ENCODE assay signal across 26 cellular contexts in the genomic region with DNA sequence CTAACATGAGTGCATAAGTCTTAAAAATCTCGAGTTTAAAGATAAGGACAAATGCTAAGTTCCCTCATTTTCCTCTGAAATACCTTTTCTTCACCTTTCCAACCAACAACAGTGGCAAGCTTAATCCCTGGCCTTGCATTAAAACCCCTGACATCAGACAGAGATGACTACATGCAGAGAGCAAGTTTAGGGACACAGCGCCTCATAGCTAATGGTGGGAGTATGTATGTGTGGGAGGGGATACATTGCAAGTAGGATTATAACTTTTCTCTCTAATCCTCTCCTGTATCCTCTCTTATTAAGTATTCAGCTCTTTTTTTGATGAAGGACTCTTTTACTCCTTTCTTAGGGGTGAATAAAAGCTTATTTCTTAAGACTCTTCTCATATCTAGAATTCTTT.
DNase-seq lines count a peak whose midpoint lies in the region; ATAC-seq and TF ChIP-seq lines count a peak whose summit lies in the region.
"Had no signal": no experiment of that assay in that cellular context is flagged by ENCODE, and none has a peak within 500 bp of the region (broad histone marks: within the 10 kb centered on the region; RNA-seq: fewer than 3 reads in every experiment).

No MANE protein-coding gene starts in this region.

- H3K4me1 ChIP-seq in DND-41 (ENCODE audit: insufficient read depth, low read length): no peaks in the 10 kb centered on the region
- H3K4me1 ChIP-seq: ascending aorta, pancreas, sigmoid colon, tibial artery had no signal

- no peak overlapping the region for H2AFZ ChIP-seq in DND-41 (ENCODE audit: low read depth, low read length)

- no peak overlapping the region for H3K4me2 ChIP-seq in DND-41 (ENCODE audit: insufficient read depth, low read length)

- peak; percentile 28 for TF ChIP-seq CTCF in DND-41 (IDR thresholded peaks at IDR 0.05; ENCODE audit: borderline replicate concordance, extremely low read depth, low read length, poor library complexity, severe bottlenecking)
- TF ChIP-seq CTCF in GM20000 (IDR thresholded peaks at IDR 0.05; ENCODE audit: extremely low read depth, missing control alignments): no peak

- no peak for DNase-seq in DND-41
- DNase-seq in NAMALWA (ENCODE audit: low spot score): peak; percentile 4
- DNase-seq in amniotic epithelial cell (ENCODE audit: low read depth): peak; percentile 42
- peak; percentile 19 for DNase-seq in left kidney (ENCODE audit: low read depth, low spot score)
- no peak for DNase-seq in Ammon's horn (ENCODE audit: low spot score)
- DNase-seq in GM20000 (ENCODE audit: low spot score): no peak
- DNase-seq: activated B cell treated with CpG ODN at 0.5 μM for 24 hours; activated naive CD4-positive, alpha-beta T cell treated with anti-CD3 and anti-CD28 coated beads, Interleukin-2, amount 10 ng/mL, durations not matched to agents 7 days and 5 days; activated T-cell treated with anti-CD3 and anti-CD28 coated beads, Interleukin-2, amount 50 U/mL, for 4 hours; GDM1; HCEC 1CT; mammary epithelial cell; MV-4-11; naive B cell; NCI-H2029; NCI-H446; pancreas; PC-3; sigmoid colon; stimulated activated CD4-positive, alpha-beta T cell treated with anti-CD3 and anti-CD28 coated beads, Interleukin-2, amount 100 ng/mL, for 24 hours; stimulated activated naive CD8-positive, alpha-beta T cell treated with anti-CD3 and anti-CD28 coated beads, Interleukin-15, Interleukin-2, amounts not matched to agents 100 U/mL and 50 U/mL, for 24 hours; T-helper 2 cell; tibial artery had no signal

- no peak overlapping the region for H3K27ac ChIP-seq in DND-41 (ENCODE audit: low read length)
- H3K27ac ChIP-seq: ascending aorta, pancreas, sigmoid colon, tibial artery had no signal

- no peaks in the 10 kb centered on the region for H3K9me3 ChIP-seq in DND-41 (ENCODE audit: insufficient read depth, low read length, severe bottlenecking)
- H3K9me3 ChIP-seq: ascending aorta, pancreas, sigmoid colon, tibial artery had no signal

- no peaks in the 10 kb centered on the region for H3K36me3 ChIP-seq in DND-41 (ENCODE audit: insufficient read depth, low read length)
- H3K36me3 ChIP-seq: ascending aorta, pancreas, sigmoid colon, tibial artery had no signal

- no peak overlapping the region for H3K9ac ChIP-seq in DND-41 (ENCODE audit: low read depth, low read length)

- no peak overlapping the region for H3K4me3 ChIP-seq in DND-41 (ENCODE audit: low read depth in 1 of 2, low read length in 2 of 2)
- H3K4me3 ChIP-seq: ascending aorta, K562, pancreas, sigmoid colon, tibial artery had no signal

- ATAC-seq in DND-41 (ENCODE audit: insufficient read depth, low read depth): no peak
- ATAC-seq in HG03439 (IDR thresholded peaks at IDR 0.05; ENCODE audit: unreplicated experiment): no peak
- ATAC-seq: activated T-cell treated with anti-CD3 and anti-CD28 coated beads, Interleukin-2, amount 50 U/mL, for 4 hours; K562; pancreas; PC-3; stimulated activated naive CD8-positive, alpha-beta T cell treated with anti-CD3 and anti-CD28 coated beads, Interleukin-15, Interleukin-2, amounts not matched to agents 100 U/mL and 50 U/mL, for 24 hours had no signal

- no peaks in the 10 kb centered on the region for H3K27me3 ChIP-seq in DND-41 (ENCODE audit: insufficient read depth, low read length, poor library complexity)
- H3K27me3 ChIP-seq: ascending aorta, pancreas, sigmoid colon, tibial artery had no signal

- no peaks in the 10 kb centered on the region for H3K79me2 ChIP-seq in DND-41 (ENCODE audit: insufficient read depth, low read length)

- H4K20me1 ChIP-seq in DND-41 (ENCODE audit: insufficient read depth, low read length): no peaks in the 10 kb centered on the region

Comparison
In these comparisons a context has a peak if more than half of its experiments do, and no peak if none do; other contexts are left out.
1. DNase-seq: peak in NAMALWA (single experiment), amniotic epithelial cell (single experiment) and left kidney (single experiment); none in DND-41 (single experiment), Ammon's horn (single experiment) and GM20000 (single experiment).